25 cellular contexts compared by ENCODE assay signal in genomic region chr9:68898781-68899439, GRCh38.
DNase-seq lines count a peak whose midpoint lies in the region; ATAC-seq and TF ChIP-seq lines count a peak whose summit lies in the region.
"Had no signal": no experiment of that assay in that cellular context is flagged by ENCODE, and none has a peak within 500 bp of the region (broad histone marks: within the 10 kb centered on the region; RNA-seq: fewer than 3 reads in every experiment).

No MANE protein-coding gene starts in this region.

- H3K36me3 ChIP-seq in IMR-90 (ENCODE audit: control insufficient read depth, insufficient read depth, low read length) = no peaks in the 10 kb centered on the region
- H3K36me3 ChIP-seq: esophagus squamous epithelium, gastroesophageal sphincter, SJCRH30 had no signal

- H3K27ac Mint-ChIP-seq in stimulated activated effector memory CD8-positive, alpha-beta T cell treated with anti-CD3 and anti-CD28 coated beads, Interleukin-12 subunit alpha, Interleukin-12 subunit beta, amount 100 ng/mL, for 72 hours = no peak overlapping the region
- H3K27ac Mint-ChIP-seq in activated naive CD4-positive, alpha-beta T cell treated with anti-CD3 and anti-CD28 coated beads, Interleukin-2, amount 10 ng/mL, durations not matched to agents 7 days and 5 days = no peak overlapping the region
- H3K27ac Mint-ChIP-seq: endodermal cell had no signal

- intact Hi-C loops in left ventricle myocardium superior (cut with micrococcal nuclease) (no loop called here), Right ventricle myocardium inferior (cut with DNase I) (no loop called here), IMR-90 (cut with micrococcal nuclease) (no loop called here)

- no peaks in the 10 kb centered on the region; the same call in none of the 2 replicates for H3K27me3 ChIP-seq in IMR-90 (ENCODE audit: control insufficient read depth, insufficient read depth, low read length)
- H3K27me3 ChIP-seq: esophagus squamous epithelium, gastroesophageal sphincter, testis had no signal

- H2BK20ac ChIP-seq in IMR-90 (ENCODE audit: low read depth, low read length) = no peak overlapping the region

- H3K14ac ChIP-seq in IMR-90 (replicated peaks; ENCODE audit: low read depth, low read length) = no peak overlapping the region

- H3K23ac ChIP-seq in IMR-90 (ENCODE audit: low read depth, low read length) = no peak overlapping the region

- no peaks in the 10 kb centered on the region for H3K4me1 ChIP-seq in IMR-90 (ENCODE audit: control insufficient read depth, insufficient read depth, low read length)
- H3K4me1 ChIP-seq: gastroesophageal sphincter, psoas muscle, SJCRH30 had no signal

- H2BK120ac ChIP-seq in IMR-90 (ENCODE audit: low read depth, low read length) = no peak overlapping the region

- DNase-seq in left ventricle myocardium superior (no peak), Right ventricle myocardium inferior (ENCODE audit: missing footprints) (no peak), IMR-90 (no peak), cerebellar cortex (ENCODE audit: low spot score) (peak; percentile 70), NCI-H748 treated with DMSO at 0.1 percent for 48 hours (lab: John Stamatoyannopoulos, UW) (no peak)
- no peak for DNase-seq in stimulated activated effector memory CD8-positive, alpha-beta T cell treated with anti-CD3 and anti-CD28 coated beads, Interleukin-12 subunit alpha, Interleukin-12 subunit beta, amount 100 ng/mL, for 72 hours (ENCODE audit: low spot score in 2 of 2)
- no peak for DNase-seq in activated naive CD4-positive, alpha-beta T cell treated with anti-CD3 and anti-CD28 coated beads, Interleukin-2, amount 10 ng/mL, durations not matched to agents 7 days and 5 days
- DNase-seq: activated naive CD4-positive, alpha-beta T cell treated with Interleukin-2 at 50 U/mL for 16 hours; activated T-cell treated with anti-CD3 and anti-CD28 coated beads, Interleukin-2, amount 50 U/mL, for 4 hours; endodermal cell; esophagus squamous epithelium; hippocampal formation; NCI-H1092; NCI-H2029; NCI-H2227 treated with DMSO at 0.1 percent for 48 hours; NCI-H82; PC-3; psoas muscle; SJCRH30; T-cell; testis had no signal

- peak overlapping the region; percentile 33 for H2AFZ ChIP-seq in IMR-90 (replicated peaks; ENCODE audit: low read length, poor library complexity)

- H3K4me3 ChIP-seq in IMR-90 (ENCODE audit: insufficient read depth, low read depth, low read length) = no peak overlapping the region
- H3K4me3 ChIP-seq: esophagus squamous epithelium, gastroesophageal sphincter, psoas muscle, SJCRH30, skin epidermis, testis had no signal

- no peak for TF ChIP-seq POLR2A in IMR-90 (IDR thresholded peaks at IDR 0.05; ENCODE audit: low read depth, low read length)
- no peak for TF ChIP-seq POLR2A in GM18505 (IDR thresholded peaks at IDR 0.05; ENCODE audit: borderline replicate concordance, extremely low read depth, insufficient read depth, insufficient read length)

- no peak overlapping the region for H2AK9ac ChIP-seq in IMR-90 (replicated peaks; ENCODE audit: low read depth, low read length, poor library complexity)

- no peak overlapping the region for H2BK5ac ChIP-seq in IMR-90 (ENCODE audit: low read depth, low read length, poor library complexity, severe bottlenecking)

- 7% methylated on average over 2 of the region's 6 CpGs; no CpG with 5 or more reads in 1 of the 2 experiments for WGBS in IMR-90 (ENCODE audit: extremely low coverage in 2 of 2, insufficient read length in 1 of 2), 2 experiments

- H3K9ac ChIP-seq in IMR-90 (ENCODE audit: low read depth, low read length) = no peak overlapping the region

- no peak overlapping the region for H2BK15ac ChIP-seq in IMR-90 (ENCODE audit: low read depth, low read length)

- H2AK5ac ChIP-seq in IMR-90 (ENCODE audit: low read depth, low read length) = no peak overlapping the region

- H3K9me3 Mint-ChIP-seq in stimulated activated effector memory CD8-positive, alpha-beta T cell treated with anti-CD3 and anti-CD28 coated beads, Interleukin-12 subunit alpha, Interleukin-12 subunit beta, amount 100 ng/mL, for 72 hours = no peaks in the 10 kb centered on the region
- H3K9me3 Mint-ChIP-seq in activated naive CD4-positive, alpha-beta T cell treated with anti-CD3 and anti-CD28 coated beads, Interleukin-2, amount 10 ng/mL, durations not matched to agents 7 days and 5 days = no peaks in the 10 kb centered on the region
- H3K9me3 Mint-ChIP-seq: activated T-cell treated with anti-CD3 and anti-CD28 coated beads, Interleukin-2, amount 50 U/mL, for 4 hours; endodermal cell; T-cell had no signal

- peaks cover 12% of the 10 kb centered on the region for H3K4me1 Mint-ChIP-seq in stimulated activated effector memory CD8-positive, alpha-beta T cell treated with anti-CD3 and anti-CD28 coated beads, Interleukin-12 subunit alpha, Interleukin-12 subunit beta, amount 100 ng/mL, for 72 hours
- H3K4me1 Mint-ChIP-seq in activated naive CD4-positive, alpha-beta T cell treated with anti-CD3 and anti-CD28 coated beads, Interleukin-2, amount 10 ng/mL, durations not matched to agents 7 days and 5 days = peaks cover 49% of the 10 kb centered on the region

- ATAC-seq in left ventricle myocardium superior = peak; percentile 15
- ATAC-seq in Right ventricle myocardium inferior = no peak
- ATAC-seq in IMR-90 (ENCODE audit: low read depth) = no peak
- peak; percentile 15 for ATAC-seq in stimulated activated effector memory CD8-positive, alpha-beta T cell treated with anti-CD3 and anti-CD28 coated beads, Interleukin-12 subunit alpha, Interleukin-12 subunit beta, amount 100 ng/mL, for 72 hours
- ATAC-seq in GM18505 (IDR thresholded peaks at IDR 0.05; ENCODE audit: unreplicated experiment) = no peak
- ATAC-seq: activated T-cell treated with anti-CD3 and anti-CD28 coated beads, Interleukin-2, amount 50 U/mL, for 4 hours; gastroesophageal sphincter; HepG2; PC-3; psoas muscle; T-cell had no signal

- no peak overlapping the region for H4K91ac ChIP-seq in IMR-90 (ENCODE audit: insufficient read depth, low read depth, low read length)

- POLR2A ChIA-PET in IMR-90 (lab: Charles Lee; ENCODE audit: unreplicated experiment) = no interaction called here

- H3K9me3 ChIP-seq in IMR-90 (ENCODE audit: control insufficient read depth, insufficient read depth, low read length) = no peaks in the 10 kb centered on the region
- H3K9me3 ChIP-seq: esophagus squamous epithelium, gastroesophageal sphincter, psoas muscle, SJCRH30, testis had no signal

- TF ChIP-seq CTCF in IMR-90 (conservative IDR thresholded peaks at IDR 0.05; ENCODE audit: low read depth, low read length) = no peak

- H3K4ac ChIP-seq in IMR-90 (ENCODE audit: low read depth, low read length) = no peak overlapping the region

- no peaks in the 10 kb centered on the region for H3K27me3 Mint-ChIP-seq in activated naive CD4-positive, alpha-beta T cell treated with anti-CD3 and anti-CD28 coated beads, Interleukin-2, amount 10 ng/mL, durations not matched to agents 7 days and 5 days
- H3K27me3 Mint-ChIP-seq: T-cell had no signal

- H3K18ac ChIP-seq in IMR-90 (ENCODE audit: low read depth, low read length) = no peak overlapping the region

- H3K4me2 ChIP-seq in IMR-90 (ENCODE audit: low read depth, low read length) = no peak overlapping the region

- dilution Hi-C loops in IMR-90 (cut with HindIII; ENCODE audit: low sequenced_read_pairs, unreplicated experiment) = no loop called here

- H4K20me1 ChIP-seq in IMR-90 (ENCODE audit: insufficient read depth, low read length) = no peaks in the 10 kb centered on the region

- no peak overlapping the region for H4K8ac ChIP-seq in IMR-90 (ENCODE audit: low read depth in 2 of 2, low read length in 2 of 2)

- in situ Hi-C loops in IMR-90 (cut with MboI; ENCODE audit: low sequenced_read_pairs) = no loop called here

- no TSS peak for BruUV-seq in IMR-90 (replicated peaks; lab: Mats Ljungman, UMichigan)

- H3K79me1 ChIP-seq in IMR-90 (ENCODE audit: low read depth in 1 of 2, low read length in 2 of 2) = no peaks in the 10 kb centered on the region

- no peaks in the 10 kb centered on the region for H3K36me3 Mint-ChIP-seq in stimulated activated effector memory CD8-positive, alpha-beta T cell treated with anti-CD3 and anti-CD28 coated beads, Interleukin-12 subunit alpha, Interleukin-12 subunit beta, amount 100 ng/mL, for 72 hours
- no peaks in the 10 kb centered on the region for H3K36me3 Mint-ChIP-seq in activated naive CD4-positive, alpha-beta T cell treated with anti-CD3 and anti-CD28 coated beads, Interleukin-2, amount 10 ng/mL, durations not matched to agents 7 days and 5 days
- H3K36me3 Mint-ChIP-seq: T-cell had no signal

- H4K5ac ChIP-seq in IMR-90 (ENCODE audit: low read depth, low read length) = no peak overlapping the region

- no peak for TF ChIP-seq RAD21 in IMR-90 (IDR thresholded peaks at IDR 0.05; ENCODE audit: low read length)

- no peaks in the 10 kb centered on the region for H3K9me1 ChIP-seq in IMR-90 (ENCODE audit: insufficient read depth, low read length)

- H3K56ac ChIP-seq in IMR-90 (ENCODE audit: extremely low read depth, insufficient read depth, low read length) = no peak overlapping the region

- H3K27ac ChIP-seq in IMR-90 (ENCODE audit: insufficient read depth, low read length) = no peak overlapping the region
- H3K27ac ChIP-seq: esophagus squamous epithelium, gastroesophageal sphincter, psoas muscle, SJCRH30, skin epidermis had no signal

- CTCF ChIA-PET in IMR-90 (lab: Yijun Ruan, JAX) = no interaction called here
- CTCF ChIA-PET in activated naive CD4-positive, alpha-beta T cell treated with anti-CD3 and anti-CD28 coated beads, Interleukin-2, amount 10 ng/mL, durations not matched to agents 7 days and 5 days (lab: Charles Lee) = no interaction called here

- H3K4me3 Mint-ChIP-seq in stimulated activated effector memory CD8-positive, alpha-beta T cell treated with anti-CD3 and anti-CD28 coated beads, Interleukin-12 subunit alpha, Interleukin-12 subunit beta, amount 100 ng/mL, for 72 hours = no peak overlapping the region
- H3K4me3 Mint-ChIP-seq in activated naive CD4-positive, alpha-beta T cell treated with anti-CD3 and anti-CD28 coated beads, Interleukin-2, amount 10 ng/mL, durations not matched to agents 7 days and 5 days = no peak overlapping the region
- H3K4me3 Mint-ChIP-seq: activated T-cell treated with anti-CD3 and anti-CD28 coated beads, Interleukin-2, amount 50 U/mL, for 4 hours; endodermal cell; T-cell had no signal

TF ChIP-seq in IMR-90, 13 proteins besides CTCF, POLR2A, EP300 and RAD21 (continues in another document):
- TF ChIP-seq CEBPB (IDR thresholded peaks at IDR 0.05; ENCODE audit: low read depth, low read length) (no peak), BHLHE40 (IDR thresholded peaks at IDR 0.05; ENCODE audit: low read depth, low read length) (no peak), ELK1 (IDR thresholded peaks at IDR 0.05; ENCODE audit: borderline replicate concordance, low read depth, low read length) (no peak)

Comparison
In these comparisons a context has a peak if more than half of its experiments do, and no peak if none do; other contexts are left out.
1. ATAC-seq: peak in left ventricle myocardium superior (single experiment) and stimulated activated effector memory CD8-positive, alpha-beta T cell treated with anti-CD3 and anti-CD28 coated beads, Interleukin-12 subunit alpha, Interleukin-12 subunit beta, amount 100 ng/mL, for 72 hours (single experiment); none in Right ventricle myocardium inferior (single experiment), IMR-90 (single experiment) and GM18505 (single experiment).